29 cellular contexts compared by ENCODE assay signal in genomic region chr5:169415351-169415750, GRCh38.
"Had no signal": no experiment of that assay in that cellular context is flagged by ENCODE, and none has a peak within 500 bp of the region (broad histone marks: within the 10 kb centered on the region; RNA-seq: fewer than 3 reads in every experiment).

No MANE protein-coding gene starts in this region.

- H3K4me1 Mint-ChIP-seq: activated CD4-positive, alpha-beta memory T cell treated with anti-CD3 and anti-CD28 coated beads, Interleukin-2, amount 10 ng/mL, durations not matched to agents 7 days and 5 days; activated CD4-positive, alpha-beta T cell treated with anti-CD3 and anti-CD28 coated beads, Interleukin-2, amount 10 ng/mL, durations not matched to agents 24 days and 14 days; activated naive CD4-positive, alpha-beta T cell treated with anti-CD3 and anti-CD28 coated beads, Interleukin-2, amount 10 ng/mL, durations not matched to agents 7 days and 5 days; activated naive CD8-positive, alpha-beta T cell treated with anti-CD3 and anti-CD28 coated beads, Interleukin-2, amount 10 ng/mL, durations not matched to agents 7 days and 5 days; stimulated activated effector memory CD8-positive, alpha-beta T cell treated with anti-CD3 and anti-CD28 coated beads, Interleukin-12 subunit alpha, Interleukin-12 subunit beta, amount 100 ng/mL, for 72 hours had no signal

- H3K9me3 Mint-ChIP-seq: activated CD4-positive, alpha-beta memory T cell treated with anti-CD3 and anti-CD28 coated beads, Interleukin-2, amount 10 ng/mL, durations not matched to agents 7 days and 5 days; activated CD4-positive, alpha-beta T cell treated with anti-CD3 and anti-CD28 coated beads, Interleukin-2, amount 10 ng/mL, durations not matched to agents 24 days and 14 days; activated naive CD4-positive, alpha-beta T cell treated with anti-CD3 and anti-CD28 coated beads, Interleukin-2, amount 10 ng/mL, durations not matched to agents 7 days and 5 days; activated naive CD8-positive, alpha-beta T cell treated with anti-CD3 and anti-CD28 coated beads, Interleukin-2, amount 10 ng/mL, durations not matched to agents 7 days and 5 days; activated T-cell treated with anti-CD3 and anti-CD28 coated beads, Interleukin-2, amount 50 U/mL, for 24 hours; effector memory CD8-positive, alpha-beta T cell; stimulated activated effector memory CD8-positive, alpha-beta T cell treated with anti-CD3 and anti-CD28 coated beads, Interleukin-12 subunit alpha, Interleukin-12 subunit beta, amount 100 ng/mL, for 72 hours had no signal

- H3K36me3 Mint-ChIP-seq: activated naive CD4-positive, alpha-beta T cell treated with anti-CD3 and anti-CD28 coated beads, Interleukin-2, amount 10 ng/mL, durations not matched to agents 7 days and 5 days; activated naive CD8-positive, alpha-beta T cell treated with anti-CD3 and anti-CD28 coated beads, Interleukin-2, amount 10 ng/mL, durations not matched to agents 7 days and 5 days; stimulated activated effector memory CD8-positive, alpha-beta T cell treated with anti-CD3 and anti-CD28 coated beads, Interleukin-12 subunit alpha, Interleukin-12 subunit beta, amount 100 ng/mL, for 72 hours had no signal

- H3K36me3 ChIP-seq: brain microvascular endothelial cell, heart right ventricle, left lung, neutrophil, ovary, right lobe of liver, stomach, thyroid gland, upper lobe of right lung had no signal

- H3K4me1 ChIP-seq: left lung, right lobe of liver, upper lobe of right lung had no signal

- H3K27ac Mint-ChIP-seq: activated CD4-positive, alpha-beta memory T cell treated with anti-CD3 and anti-CD28 coated beads, Interleukin-2, amount 10 ng/mL, durations not matched to agents 7 days and 5 days; activated CD4-positive, alpha-beta T cell treated with anti-CD3 and anti-CD28 coated beads, Interleukin-2, amount 10 ng/mL, durations not matched to agents 24 days and 14 days; activated naive CD4-positive, alpha-beta T cell treated with anti-CD3 and anti-CD28 coated beads, Interleukin-2, amount 10 ng/mL, durations not matched to agents 7 days and 5 days; activated naive CD8-positive, alpha-beta T cell treated with anti-CD3 and anti-CD28 coated beads, Interleukin-2, amount 10 ng/mL, durations not matched to agents 7 days and 5 days; activated T-cell treated with anti-CD3 and anti-CD28 coated beads, Interleukin-2, amount 50 U/mL, for 24 hours; effector memory CD8-positive, alpha-beta T cell; nephron progenitor cell; progenitor cell of endocrine pancreas; stimulated activated effector memory CD8-positive, alpha-beta T cell treated with anti-CD3 and anti-CD28 coated beads, Interleukin-12 subunit alpha, Interleukin-12 subunit beta, amount 100 ng/mL, for 72 hours had no signal

- H3K4me3 Mint-ChIP-seq: activated CD4-positive, alpha-beta memory T cell treated with anti-CD3 and anti-CD28 coated beads, Interleukin-2, amount 10 ng/mL, durations not matched to agents 7 days and 5 days; activated CD4-positive, alpha-beta T cell treated with anti-CD3 and anti-CD28 coated beads, Interleukin-2, amount 10 ng/mL, durations not matched to agents 24 days and 14 days; activated naive CD4-positive, alpha-beta T cell treated with anti-CD3 and anti-CD28 coated beads, Interleukin-2, amount 10 ng/mL, durations not matched to agents 7 days and 5 days; activated naive CD8-positive, alpha-beta T cell treated with anti-CD3 and anti-CD28 coated beads, Interleukin-2, amount 10 ng/mL, durations not matched to agents 7 days and 5 days; activated T-cell treated with anti-CD3 and anti-CD28 coated beads, Interleukin-2, amount 50 U/mL, for 24 hours; effector memory CD8-positive, alpha-beta T cell; nephron progenitor cell; stimulated activated effector memory CD8-positive, alpha-beta T cell treated with anti-CD3 and anti-CD28 coated beads, Interleukin-12 subunit alpha, Interleukin-12 subunit beta, amount 100 ng/mL, for 72 hours had no signal

- H3K27me3 Mint-ChIP-seq: activated CD4-positive, alpha-beta memory T cell treated with anti-CD3 and anti-CD28 coated beads, Interleukin-2, amount 10 ng/mL, durations not matched to agents 7 days and 5 days; activated CD4-positive, alpha-beta T cell treated with anti-CD3 and anti-CD28 coated beads, Interleukin-2, amount 10 ng/mL, durations not matched to agents 24 days and 14 days; progenitor cell of endocrine pancreas had no signal

- H3K27ac ChIP-seq: brain microvascular endothelial cell, heart right ventricle, left lung, neutrophil, ovary, right lobe of liver, stomach, thyroid gland, upper lobe of right lung had no signal

- H3K27me3 ChIP-seq: brain microvascular endothelial cell, heart right ventricle, left lung, neutrophil, ovary, right lobe of liver, stomach, thyroid gland, upper lobe of right lung had no signal

- H3K4me3 ChIP-seq: heart right ventricle, left lung, lung, ovary, right lobe of liver, skin epidermis, stomach, thyroid gland, upper lobe of right lung had no signal

- H3K9me3 ChIP-seq: heart right ventricle, left lung, neutrophil, ovary, right lobe of liver, stomach, thyroid gland, upper lobe of right lung had no signal

- DNase-seq: activated CD4-positive, alpha-beta memory T cell treated with anti-CD3 and anti-CD28 coated beads, Interleukin-2, amount 10 ng/mL, durations not matched to agents 7 days and 5 days; activated CD4-positive, alpha-beta T cell treated with anti-CD3 and anti-CD28 coated beads, Interleukin-2, amount 10 ng/mL, durations not matched to agents 24 days and 14 days; activated CD4-positive, CD25-positive, alpha-beta regulatory T cell treated with anti-CD3 and anti-CD28 coated beads, Interleukin-2, amount 50 U/mL, for 72 hours; activated CD8-positive, alpha-beta memory T cell treated with anti-CD3 and anti-CD28 coated beads, Interleukin-2, amount 50 U/mL, for 48 hours; activated gamma-delta T cell; activated naive CD4-positive, alpha-beta T cell treated with anti-CD3 and anti-CD28 coated beads, Interleukin-2, amount 10 ng/mL, durations not matched to agents 7 days and 5 days; activated naive CD8-positive, alpha-beta T cell treated with anti-CD3 and anti-CD28 coated beads, Interleukin-2, amount 10 ng/mL, durations not matched to agents 7 days and 5 days; activated T-cell treated with anti-CD3 and anti-CD28 coated beads, Interleukin-2, amount 50 U/mL, for 24 hours; amniotic stem cell; brain microvascular endothelial cell; caudate nucleus; cortex of kidney; effector memory CD8-positive, alpha-beta T cell; foreskin melanocyte; heart right ventricle; left lung; nephron progenitor cell; ovary; right lobe of liver; stimulated activated CD4-positive, alpha-beta T cell treated with anti-CD3 and anti-CD28 coated beads, Interleukin-4, amount 100 ng/mL, for 24 hours; T-helper 1 cell; thyroid gland; upper lobe of right lung had no signal
